10 cellular contexts compared by ENCODE assay signal in the genomic region with DNA sequence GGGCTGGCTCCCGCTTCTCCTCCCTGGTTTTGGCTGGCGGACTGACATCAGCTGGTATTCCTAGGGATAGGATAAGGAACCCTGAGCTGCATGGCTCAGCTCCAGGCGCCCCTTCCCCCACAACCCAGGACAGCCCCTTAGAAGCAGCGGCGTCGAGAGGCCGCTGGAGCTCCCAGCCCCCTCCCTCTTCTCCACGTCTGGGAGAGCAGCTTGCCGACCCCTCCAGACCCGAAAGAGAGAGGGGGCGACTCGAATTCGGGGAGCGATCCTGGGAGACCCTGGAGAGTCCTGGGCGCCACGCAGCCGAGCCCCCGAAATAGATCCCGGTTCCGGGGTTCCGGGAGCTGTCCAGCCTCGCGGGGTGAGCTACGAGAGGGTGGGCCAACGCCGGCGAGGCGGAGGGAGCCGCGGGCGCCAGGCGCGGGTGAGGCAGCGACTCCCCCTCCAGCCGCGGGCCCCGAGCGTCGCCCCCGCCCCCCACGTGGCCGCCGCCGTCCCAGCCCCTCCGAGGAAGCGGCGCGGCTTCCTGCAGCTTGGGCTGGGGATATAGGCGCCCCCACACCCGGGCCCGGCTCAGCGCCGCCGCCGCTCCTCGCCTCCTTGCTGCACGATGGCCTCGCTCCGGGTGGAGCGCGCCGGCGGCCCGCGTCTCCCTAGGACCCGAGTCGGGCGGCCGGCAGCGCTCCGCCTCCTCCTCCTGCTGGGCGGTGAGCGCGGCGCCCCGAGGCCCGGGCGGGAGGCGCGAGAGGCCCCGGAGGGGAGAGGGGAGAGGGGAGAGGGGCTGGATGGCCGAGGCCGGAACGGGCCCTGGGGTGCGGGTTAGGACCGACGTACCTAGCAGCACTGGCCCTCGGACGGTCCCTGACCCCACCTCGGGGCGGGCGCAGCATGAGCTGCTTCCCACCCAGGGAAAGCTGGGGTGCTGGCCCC. TPM values are rescaled to one million over a fixed set of nuclear protein-coding genes. Genes with fewer than 3 reads are reported as not detected.
A peak's percentile ranks its signal among the peaks of the same experiment; 100 is the strongest.
DNase-seq lines count a peak whose midpoint lies in the region; ATAC-seq, FAIRE-seq and TF ChIP-seq lines count a peak whose summit lies in the region.
"Had no signal": no experiment of that assay in that cellular context is flagged by ENCODE, and none has a peak within 500 bp of the region (broad histone marks: within the 10 kb centered on the region; RNA-seq: fewer than 3 reads in every experiment).

A gene with protein sequence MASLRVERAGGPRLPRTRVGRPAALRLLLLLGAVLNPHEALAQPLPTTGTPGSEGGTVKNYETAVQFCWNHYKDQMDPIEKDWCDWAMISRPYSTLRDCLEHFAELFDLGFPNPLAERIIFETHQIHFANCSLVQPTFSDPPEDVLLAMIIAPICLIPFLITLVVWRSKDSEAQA (plus strand): TSS at position 576 of the 930 bp plus-strand sequence. CDS start 35 bp downstream, at position 611.

- H3K4me3 ChIP-seq in Loucy (ENCODE audit: low read length, poor library complexity, severe bottlenecking) (no peak within 1 kb of the TSS), bronchial epithelial cell (ENCODE audit: low read depth, low read length) (peak within 1 kb of the TSS; percentile 24), stomach (peak within 1 kb of the TSS; percentile 55 to 58 (median 57))

- H3K4me1 ChIP-seq in Loucy (ENCODE audit: insufficient read depth, low read length, poor library complexity, severe bottlenecking): no peaks in the 10 kb centered on the region
- H3K4me1 ChIP-seq in stomach: peaks cover 18 to 30% (median 24%) of the 10 kb centered on the region in 4 donors

- H3K9me3 ChIP-seq in Loucy (ENCODE audit: insufficient read depth, low read depth, low read length) (no peaks in the 10 kb centered on the region), stomach (no peaks in the 10 kb centered on the region)

- 2 to 7% (median 5%) methylated on average over 35 to 90 of the region's 92 CpGs for WGBS in stomach, 5 donors

- no peak for TF ChIP-seq POLR2A in stomach (IDR thresholded peaks at IDR 0.05)

- H3K9ac ChIP-seq in Loucy (ENCODE audit: low read depth, low read length, poor library complexity, severe bottlenecking): no peak within 1 kb of the TSS
- H3K9ac ChIP-seq: KMS-11 had no signal

- intact Hi-C loops in left colon (cut with DNase I, micrococcal nuclease): loop anchor here in 1 of 2 donors (5.0 kb wide), 1 partner anchor 39 kb away; no protein-coding TSS in a partner anchor
- intact Hi-C loops in stomach (cut with DNase I; ENCODE audit: low total_unique reads): no loop called here

- H3K27ac ChIP-seq in stomach: peak within 1 kb of the TSS; percentile 23 to 73 (median 71)
- H3K27ac ChIP-seq: KMS-11 had no signal

- TF ChIP-seq CTCF in Loucy (conservative IDR thresholded peaks at IDR 0.05; ENCODE audit: low read length) (no peak), bronchial epithelial cell (IDR thresholded peaks at IDR 0.05; ENCODE audit: insufficient read depth, low read length, severe bottlenecking) (no peak), stomach (IDR thresholded peaks at IDR 0.05) (no peak)

- no peaks in the 10 kb centered on the region for H3K79me2 ChIP-seq in Loucy (ENCODE audit: insufficient read depth, low read length)

- TF ChIP-seq EP300 in stomach (IDR thresholded peaks at IDR 0.05): no peak

- H3K36me3 ChIP-seq in Loucy (ENCODE audit: insufficient read depth, low read length): no peaks in the 10 kb centered on the region
- no peaks in the 10 kb centered on the region for H3K36me3 ChIP-seq in bronchial epithelial cell (ENCODE audit: control insufficient read depth, insufficient read depth, low read length)
- H3K36me3 ChIP-seq in stomach: no peaks in the 10 kb centered on the region

- FAIRE-seq in bronchial epithelial cell (lab: Jason Lieb, UNC): no peak

- H3K4me2 ChIP-seq in Loucy (ENCODE audit: low read depth, low read length, poor library complexity, severe bottlenecking): peak within 1 kb of the TSS; percentile 48
- H3K4me2 ChIP-seq: KMS-11 had no signal

- no peaks in the 10 kb centered on the region for H3K9me2 ChIP-seq in Loucy (replicated peaks; ENCODE audit: low read depth, low read length)

- no peaks in the 10 kb centered on the region for H4K20me1 ChIP-seq in Loucy (ENCODE audit: insufficient read depth, low read length, poor library complexity, severe bottlenecking)

- H2AFZ ChIP-seq in Loucy (ENCODE audit: low read length): no peak within 1 kb of the TSS; the same call in 1 of the 2 replicates

- H3F3A ChIP-seq in Loucy (ENCODE audit: low read depth): no peaks in the 10 kb centered on the region

- DNase-seq in COLO668 (lab: John Stamatoyannopoulos, UW; ENCODE audit: unreplicated experiment): peak; percentile 44
- DNase-seq in bronchial epithelial cell (ENCODE audit: low read depth): no peak
- peak in 1 of 2 donors; percentile 41 for DNase-seq in left colon
- peak; percentile 39 for DNase-seq in stomach
- no peak for DNase-seq in GM19238 (ENCODE audit: insufficient read length, low spot score)
- no peak for DNase-seq in cerebellar nuclear complex (lab: John Stamatoyannopoulos, UW)

- H3K27me3 ChIP-seq in Loucy (ENCODE audit: insufficient read depth, low read length, poor library complexity, severe bottlenecking): peaks cover 12% of the 10 kb centered on the region
- peaks cover 20% of the 10 kb centered on the region for H3K27me3 ChIP-seq in bronchial epithelial cell (ENCODE audit: control insufficient read depth, insufficient read depth, low read length)
- peaks cover 0 to 41% (median 19%) of the 10 kb centered on the region in 3 donors for H3K27me3 ChIP-seq in stomach

- ATAC-seq in left colon (peak; percentile 67), HG03175 (IDR thresholded peaks at IDR 0.05; ENCODE audit: unreplicated experiment) (no peak)

RNA-seq across cellular contexts. Expression of the gene that starts here (rescaled TPM):
- total RNA-seq in bronchial epithelial cell (not detected in 2 replicates), left colon (1 to 10 TPM; 5.0 to 7.7 TPM), stomach (10 to 100 TPM in 2 of 5 donors, not detected in 3; 10.4 to 15.2 TPM)
- polyA plus RNA-seq in stomach: 10 to 100 TPM in 2 of 3 donors, 1 to 10 TPM in 1; 8.6 to 20.0 (median 19.2) TPM
- total RNA-seq: renal cortical epithelial cell had no signal

Comparison
In these comparisons a context has a peak if more than half of its experiments do, and no peak if none do; other contexts are left out.
1. DNase-seq: peak in COLO668 (single experiment) and stomach (single experiment); none in bronchial epithelial cell (single experiment), GM19238 (single experiment) and cerebellar nuclear complex (0 of 2).